8 cellular contexts compared by ENCODE assay signal in the genomic region with DNA sequence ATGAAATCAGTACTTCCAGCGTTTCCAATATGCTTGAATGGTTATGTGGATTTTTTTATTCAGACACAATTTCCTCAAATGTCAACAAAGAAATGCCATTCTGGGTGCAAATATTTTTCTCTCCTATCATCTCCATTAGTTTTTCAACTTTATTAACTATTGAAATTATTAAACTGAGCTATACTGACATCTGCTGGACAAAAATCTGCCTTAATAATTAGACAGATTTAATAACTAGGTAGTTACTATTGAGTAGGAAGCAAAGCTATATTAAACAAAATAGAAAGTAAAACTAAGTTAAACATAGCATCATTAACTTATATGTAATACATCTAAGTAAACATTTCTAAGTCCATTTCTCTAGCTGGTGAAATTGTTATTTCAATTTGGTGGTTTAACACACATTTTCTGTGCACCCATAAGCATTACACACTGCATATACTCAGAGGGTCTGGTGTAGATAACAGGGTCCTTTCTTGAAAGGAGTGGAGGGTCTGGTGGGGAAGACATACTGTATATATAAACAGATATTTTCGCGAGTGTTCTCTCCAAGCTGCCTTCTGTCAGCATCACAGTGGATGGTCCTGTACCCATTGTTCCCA.
DNase-seq lines count a peak whose midpoint lies in the region; ATAC-seq and TF ChIP-seq lines count a peak whose summit lies in the region.

No MANE protein-coding gene starts in this region.

- H3K27ac ChIP-seq in dorsolateral prefrontal cortex (no peak overlapping the region), prostate gland (no peak overlapping the region), ovary (no peak overlapping the region)
- H3K27ac ChIP-seq in CD8-positive, alpha-beta T cell (ENCODE audit: low read depth, low read length) = no peak overlapping the region

- CTCF ChIA-PET in CD8-positive, alpha-beta T cell (lab: Charles Lee) = no interaction called here

- H3K9me3 ChIP-seq in prostate gland (no peaks in the 10 kb centered on the region), ovary (no peaks in the 10 kb centered on the region)
- H3K9me3 ChIP-seq in CD8-positive, alpha-beta T cell (ENCODE audit: low read length) = no peaks in the 10 kb centered on the region

- H3K4me1 ChIP-seq in prostate gland (replicated peaks) = no peaks in the 10 kb centered on the region
- H3K4me1 ChIP-seq in ovary (ENCODE audit: insufficient read depth) = no peaks in the 10 kb centered on the region
- H3K4me1 ChIP-seq in CD8-positive, alpha-beta T cell (ENCODE audit: insufficient read depth, low read length) = no peaks in the 10 kb centered on the region

- WGBS in prostate gland = 58% methylated on average over 3 of the region's 3 CpGs
- 31 to 41% (median 31%) methylated on average over 3 of the region's 3 CpGs for WGBS in ovary, 3 donors

- peaks cover 3% of the 10 kb centered on the region for H3K4me1 Mint-ChIP-seq in CD8-positive, alpha-beta T cell (ENCODE audit: low read depth)

- ATAC-seq in GM18907 (IDR thresholded peaks at IDR 0.05; ENCODE audit: unreplicated experiment) = peak; percentile 63
- no peak for ATAC-seq in CD8-positive, alpha-beta T cell

- no peaks in the 10 kb centered on the region for H3K36me3 Mint-ChIP-seq in CD8-positive, alpha-beta T cell

- TF ChIP-seq CTCF in dorsolateral prefrontal cortex (IDR thresholded peaks at IDR 0.05 in 54 of 56, conservative IDR thresholded peaks at IDR 0.05 in 2 of 56; ENCODE audit: low read depth in 1 of 56, partially characterized antibody in 56 of 56) (peak; percentile 27 to 72 (median 54)), prostate gland (IDR thresholded peaks at IDR 0.05) (peak; percentile 36 to 63 (median 52)), ovary (IDR thresholded peaks at IDR 0.05) (no peak)
- no peak for TF ChIP-seq CTCF in CD8-positive, alpha-beta T cell (IDR thresholded peaks at IDR 0.05)

- H3K36me3 ChIP-seq in prostate gland = no peaks in the 10 kb centered on the region
- no peaks in the 10 kb centered on the region for H3K36me3 ChIP-seq in ovary
- H3K36me3 ChIP-seq in H7 (replicated peaks; ENCODE audit: control insufficient read depth, insufficient read depth, low read length) = no peaks in the 10 kb centered on the region
- H3K36me3 ChIP-seq in CD8-positive, alpha-beta T cell (ENCODE audit: insufficient read depth, low read length) = no peaks in the 10 kb centered on the region

- H3K9me3 Mint-ChIP-seq in CD8-positive, alpha-beta T cell = no peaks in the 10 kb centered on the region

- no peak for TF ChIP-seq EP300 in ovary (IDR thresholded peaks at IDR 0.05)

- intact Hi-C loops in dorsolateral prefrontal cortex (cut with DNase I) = loop anchor here in 1 of 2 donors (10.0 kb wide), 1 partner anchor 155 kb away; no protein-coding TSS in a partner anchor
- intact Hi-C loops in prostate gland (cut with DNase I) = loop anchor here (2.0 to 10.0 kb wide), 2 partner anchors 151 to 425 kb away; no protein-coding TSS in a partner anchor
- intact Hi-C loops in ovary (cut with DNase I) = loop anchor here in 1 of 4 donors (10.0 kb wide), 1 partner anchor 155 kb away; no protein-coding TSS in a partner anchor
- intact Hi-C loops in CD8-positive, alpha-beta T cell (cut with DNase I, micrococcal nuclease) = no loop called here

- H3K27ac Mint-ChIP-seq in CD8-positive, alpha-beta T cell = no peak overlapping the region

- H3K4me3 ChIP-seq in dorsolateral prefrontal cortex (no peak overlapping the region), prostate gland (no peak overlapping the region), ovary (no peak overlapping the region), H7 (ENCODE audit: insufficient read depth, low read depth, low read length) (no peak overlapping the region)
- no peak overlapping the region for H3K4me3 ChIP-seq in CD8-positive, alpha-beta T cell (ENCODE audit: low read depth, low read length)

- no peak overlapping the region for H3K4me3 Mint-ChIP-seq in CD8-positive, alpha-beta T cell

- H3K27me3 ChIP-seq in dorsolateral prefrontal cortex (no peaks in the 10 kb centered on the region), prostate gland (replicated peaks; ENCODE audit: insufficient read depth) (no peaks in the 10 kb centered on the region), ovary (no peaks in the 10 kb centered on the region), H7 (ENCODE audit: control insufficient read depth, insufficient read depth, low read length) (no peaks in the 10 kb centered on the region)
- H3K27me3 ChIP-seq in CD8-positive, alpha-beta T cell (ENCODE audit: insufficient read depth, low read length) = no peaks in the 10 kb centered on the region

- POLR2A ChIA-PET in CD8-positive, alpha-beta T cell (lab: Charles Lee) = no interaction called here

- TF ChIP-seq POLR2A in prostate gland (IDR thresholded peaks at IDR 0.05) = no peak
- no peak for TF ChIP-seq POLR2A in ovary (IDR thresholded peaks at IDR 0.05)

- no peaks in the 10 kb centered on the region for H3K27me3 Mint-ChIP-seq in CD8-positive, alpha-beta T cell (ENCODE audit: low read depth)

- peak; percentile 22 for DNase-seq in NCI-H1048 (lab: John Stamatoyannopoulos, UW)
- no peak for DNase-seq in dorsolateral prefrontal cortex
- no peak for DNase-seq in prostate gland (ENCODE audit: low spot score)
- no peak for DNase-seq in ovary
- DNase-seq in H7 = no peak
- no peak for DNase-seq in CD8-positive, alpha-beta T cell
- DNase-seq in GDM1 (lab: John Stamatoyannopoulos, UW) = no peak

Comparison
In these comparisons a context has a peak if more than half of its experiments do, and no peak if none do; other contexts are left out.
1. CTCF ChIP-seq: peak in dorsolateral prefrontal cortex (56 of 56) and prostate gland (4 of 4); none in ovary (0 of 3) and CD8-positive, alpha-beta T cell (single experiment).